ENCODE assay signal across 9 cellular contexts in the genomic region with DNA sequence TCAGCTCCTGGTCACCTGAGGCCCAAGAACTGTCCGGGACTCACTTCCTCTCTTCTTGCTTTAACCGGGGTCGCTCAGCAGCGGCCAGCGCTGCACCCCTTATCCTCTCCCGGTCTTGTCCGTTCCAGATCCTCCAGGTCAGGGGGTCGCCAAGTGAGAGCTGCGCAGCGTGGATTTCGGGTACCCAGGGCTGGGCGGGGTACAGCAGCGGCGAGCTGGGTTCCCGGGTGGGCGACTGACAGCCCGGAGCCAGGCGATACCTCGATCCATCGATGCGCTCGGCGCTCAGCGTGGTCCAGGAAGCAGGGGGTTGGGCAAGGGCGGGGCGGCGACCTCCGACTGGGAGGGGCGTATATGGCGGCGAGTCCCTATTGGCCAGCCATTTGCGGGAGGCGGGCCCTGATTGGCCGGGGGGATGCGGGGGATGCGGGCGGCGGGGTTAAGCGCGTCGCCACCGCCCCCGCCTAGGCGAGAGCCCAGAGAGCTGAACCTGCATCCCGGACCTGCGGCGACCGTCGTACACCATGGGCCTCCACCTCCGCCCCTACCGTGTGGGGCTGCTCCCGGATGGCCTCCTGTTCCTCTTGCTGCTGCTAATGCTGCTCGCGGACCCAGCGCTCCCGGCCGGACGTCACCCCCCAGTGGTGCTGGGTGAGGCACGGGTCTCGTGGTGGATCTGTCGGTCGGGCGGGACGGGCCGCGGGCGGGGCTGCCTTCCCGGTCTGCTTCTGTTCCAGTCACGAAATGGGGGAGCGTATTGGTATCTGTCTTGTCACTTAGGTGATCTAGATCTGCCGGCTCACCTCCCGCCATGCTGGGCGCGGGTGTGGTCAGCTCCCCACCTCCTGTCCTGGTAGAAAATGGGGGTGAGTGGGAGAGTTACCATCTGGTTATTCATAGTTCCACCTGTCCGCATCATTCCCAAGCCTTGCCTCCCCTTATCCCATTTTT. TPM values are rescaled to one million over a fixed set of nuclear protein-coding genes. Genes with fewer than 3 reads are reported as not detected.
DNase-seq lines count a peak whose midpoint lies in the region; ATAC-seq, FAIRE-seq and TF ChIP-seq lines count a peak whose summit lies in the region.
"Had no signal": no experiment of that assay in that cellular context is flagged by ENCODE, and none has a peak within 500 bp of the region (broad histone marks: within the 10 kb centered on the region; RNA-seq: fewer than 3 reads in every experiment).

A gene with protein sequence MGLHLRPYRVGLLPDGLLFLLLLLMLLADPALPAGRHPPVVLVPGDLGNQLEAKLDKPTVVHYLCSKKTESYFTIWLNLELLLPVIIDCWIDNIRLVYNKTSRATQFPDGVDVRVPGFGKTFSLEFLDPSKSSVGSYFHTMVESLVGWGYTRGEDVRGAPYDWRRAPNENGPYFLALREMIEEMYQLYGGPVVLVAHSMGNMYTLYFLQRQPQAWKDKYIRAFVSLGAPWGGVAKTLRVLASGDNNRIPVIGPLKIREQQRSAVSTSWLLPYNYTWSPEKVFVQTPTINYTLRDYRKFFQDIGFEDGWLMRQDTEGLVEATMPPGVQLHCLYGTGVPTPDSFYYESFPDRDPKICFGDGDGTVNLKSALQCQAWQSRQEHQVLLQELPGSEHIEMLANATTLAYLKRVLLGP (plus strand): TSS at position 471 of the 951 bp plus-strand sequence. CDS start 54 bp downstream, at position 525.

- no peaks in the 10 kb centered on the region; a peak in 1 of 5 replicates for H3K27me3 ChIP-seq in HepG2 (ENCODE audit: control insufficient read depth in 1 of 2, insufficient read depth in 2 of 2, low read length in 2 of 2)

- in situ Hi-C loops in HepG2 (cut with HindIII; ENCODE audit: extremely low pct_ligation_motif_present, low pct_unique_long_range_greater_than_20kb) = no loop called here

- H3K9me3 Mint-ChIP-seq in activated CD4-positive, alpha-beta T cell treated with anti-CD3 and anti-CD28 coated beads, Interleukin-2, amount 10 ng/mL, durations not matched to agents 7 days and 5 days = no peaks in the 10 kb centered on the region
- no peaks in the 10 kb centered on the region for H3K9me3 Mint-ChIP-seq in dendritic cell treated with granulocyte-macrophage colony-stimulating factor and Interleukin-4, amounts not matched to agents 40 ng/mL and 50 ng/mL, for 4 days

- no peaks in the 10 kb centered on the region for H4K20me1 ChIP-seq in HepG2 (ENCODE audit: insufficient read depth, low read length)

- ATAC-seq in GM18909 (IDR thresholded peaks at IDR 0.05; ENCODE audit: poor library complexity, unreplicated experiment) (peak; percentile 83), HG03139 (IDR thresholded peaks at IDR 0.05; ENCODE audit: unreplicated experiment) (peak; percentile 79), HepG2 (peak; percentile 90)

- no peak within 1 kb of the TSS for H3K27ac ChIP-seq in HepG2 (ENCODE audit: extremely low read length, insufficient read depth, low read length)

- intact Hi-C loops in dendritic cell treated with granulocyte-macrophage colony-stimulating factor and Interleukin-4, amounts not matched to agents 40 ng/mL and 50 ng/mL, for 4 days (cut with micrococcal nuclease) = loop anchor here (1.0 to 5.0 kb wide), 2 partner anchors 8 to 67 kb away; a partner anchor contains a TSS
- intact Hi-C loops in HepG2 (cut with micrococcal nuclease; ENCODE audit: unreplicated experiment) = loop anchor here (1.0 kb wide), 1 partner anchor 8 kb away; no protein-coding TSS in a partner anchor

- peak within 1 kb of the TSS; percentile 46 for H2AFZ ChIP-seq in HepG2 (ENCODE audit: low read length)

- H3K4me1 Mint-ChIP-seq in activated CD4-positive, alpha-beta T cell treated with anti-CD3 and anti-CD28 coated beads, Interleukin-2, amount 10 ng/mL, durations not matched to agents 7 days and 5 days = peaks cover 19% of the 10 kb centered on the region
- H3K4me1 Mint-ChIP-seq in dendritic cell treated with granulocyte-macrophage colony-stimulating factor and Interleukin-4, amounts not matched to agents 40 ng/mL and 50 ng/mL, for 4 days (ENCODE audit: low read depth) = peaks cover 64% of the 10 kb centered on the region

- peaks cover 59% of the 10 kb centered on the region for H3K4me1 ChIP-seq in HepG2 (ENCODE audit: insufficient read depth, low read length)

- peak within 1 kb of the TSS; percentile 83 for H3K27ac Mint-ChIP-seq in activated CD4-positive, alpha-beta T cell treated with anti-CD3 and anti-CD28 coated beads, Interleukin-2, amount 10 ng/mL, durations not matched to agents 7 days and 5 days
- H3K27ac Mint-ChIP-seq in dendritic cell treated with granulocyte-macrophage colony-stimulating factor and Interleukin-4, amounts not matched to agents 40 ng/mL and 50 ng/mL, for 4 days = peak within 1 kb of the TSS; percentile 88

- H3K36me3 ChIP-seq in HepG2 (replicated peaks in 1 of 2; ENCODE audit: control insufficient read depth in 1 of 2, insufficient read depth in 2 of 2, low read length in 2 of 2) = peaks cover 4 to 8% of the 10 kb centered on the region in 2 experiments; a peak in 4 of 5 replicates

- peak; percentile 54 for FAIRE-seq in HepG2 (lab: Jason Lieb, UNC)
- FAIRE-seq: endometrium had no signal

- DNase-seq in AG20443 (ENCODE audit: low spot score) (peak; percentile 98), NCI-H510A treated with DMSO at 0.1 percent for 48 hours (lab: John Stamatoyannopoulos, UW) (peak; percentile 71), HepG2 (ENCODE audit: low spot score) (peak; percentile 87)
- peak; percentile 95 for DNase-seq in activated CD4-positive, alpha-beta T cell treated with anti-CD3 and anti-CD28 coated beads, Interleukin-2, amount 10 ng/mL, durations not matched to agents 7 days and 5 days
- DNase-seq in stimulated activated CD4-positive, alpha-beta T cell treated with anti-CD3 and anti-CD28 coated beads, Interleukin-2, amount 100 ng/mL, for 4 hours (ENCODE audit: low read depth) = peak; percentile 95

- peak within 1 kb of the TSS; percentile 72 for H3K9ac ChIP-seq in HepG2 (ENCODE audit: insufficient read depth, low read depth, low read length)

- H3K4me3 Mint-ChIP-seq in activated CD4-positive, alpha-beta T cell treated with anti-CD3 and anti-CD28 coated beads, Interleukin-2, amount 10 ng/mL, durations not matched to agents 7 days and 5 days = peak within 1 kb of the TSS; percentile 92
- peak within 1 kb of the TSS; percentile 95 for H3K4me3 Mint-ChIP-seq in dendritic cell treated with granulocyte-macrophage colony-stimulating factor and Interleukin-4, amounts not matched to agents 40 ng/mL and 50 ng/mL, for 4 days

- H3K4me3 ChIP-seq in HepG2 (replicated peaks in 1 of 3; ENCODE audit: insufficient read depth in 1 of 3, low read depth in 2 of 3, low read length in 3 of 3) = peak within 1 kb of the TSS; percentile 85 to 97 (median 89)

- peak within 1 kb of the TSS; percentile 89 for H3K4me2 ChIP-seq in HepG2 (ENCODE audit: low read depth, low read length)

- no peaks in the 10 kb centered on the region for H3K27me3 Mint-ChIP-seq in activated CD4-positive, alpha-beta T cell treated with anti-CD3 and anti-CD28 coated beads, Interleukin-2, amount 10 ng/mL, durations not matched to agents 7 days and 5 days
- no peaks in the 10 kb centered on the region for H3K27me3 Mint-ChIP-seq in dendritic cell treated with granulocyte-macrophage colony-stimulating factor and Interleukin-4, amounts not matched to agents 40 ng/mL and 50 ng/mL, for 4 days

- TF ChIP-seq EP300 in HepG2 (IDR thresholded peaks at IDR 0.05; ENCODE audit: low read depth in 2 of 2, low read length in 2 of 2) (0 out of 4 replicates have a peak, but pooled peaks of 1 of the 2 experiments have one; percentile 23), HepG2 (CRISPR knock-in tag; IDR thresholded peaks at IDR 0.05; ENCODE audit: borderline replicate concordance) (no peak)

- peak in 1 of 2 experiments; percentile 59; a peak in 1 of 4 replicates for TF ChIP-seq POLR2A in HepG2 (IDR thresholded peaks at IDR 0.05; ENCODE audit: insufficient read depth in 1 of 2, low read depth in 2 of 2, low read length in 2 of 2)

- peaks cover 2% of the 10 kb centered on the region for H3K36me3 Mint-ChIP-seq in activated CD4-positive, alpha-beta T cell treated with anti-CD3 and anti-CD28 coated beads, Interleukin-2, amount 10 ng/mL, durations not matched to agents 7 days and 5 days (ENCODE audit: low read depth)
- H3K36me3 Mint-ChIP-seq in dendritic cell treated with granulocyte-macrophage colony-stimulating factor and Interleukin-4, amounts not matched to agents 40 ng/mL and 50 ng/mL, for 4 days (ENCODE audit: low read depth) = peaks cover 34% of the 10 kb centered on the region

- WGBS in HepG2 (ENCODE audit: low lambda C conversion rate) = 4% methylated on average over 10 of the region's 75 CpGs

- TF ChIP-seq RAD21 in HepG2 (CRISPR knock-in tag; IDR thresholded peaks at IDR 0.05) = 0 out of 2 replicates have a peak, but pooled peaks have one; percentile 12

- TF ChIP-seq CTCF in HepG2 (CRISPR knock-in tag; IDR thresholded peaks at IDR 0.05) = peak; percentile 17; the same call in 1 of the 2 replicates

- POLR2A ChIA-PET in activated CD4-positive, alpha-beta T cell treated with anti-CD3 and anti-CD28 coated beads, Interleukin-2, amount 10 ng/mL, durations not matched to agents 7 days and 5 days (lab: Charles Lee) = interaction anchor here (0.5 kb wide), 1 partner anchor 16 kb away, joined by 3 read pairs; no protein-coding TSS in a partner anchor
- POLR2A ChIA-PET in HepG2 (lab: Yijun Ruan, JAX) = interaction anchor here (0.5 to 2.9 kb wide), 12 partner anchors 8 to 162 kb away, joined by 3 to 23 read pairs (median 4); a partner anchor contains a TSS

- no peaks in the 10 kb centered on the region for H3K79me2 ChIP-seq in HepG2 (ENCODE audit: insufficient read depth, low read length)

- no TSS peak for BruUV-seq in HepG2 (replicated peaks; lab: Mats Ljungman, UMichigan)

- H3K9me3 ChIP-seq in HepG2 (ENCODE audit: low read length) = no peaks in the 10 kb centered on the region

- CTCF ChIA-PET in activated CD4-positive, alpha-beta T cell treated with anti-CD3 and anti-CD28 coated beads, Interleukin-2, amount 10 ng/mL, durations not matched to agents 7 days and 5 days (lab: Charles Lee) = interaction anchor here (0.6 to 3.3 kb wide), 10 partner anchors 15 to 1386 kb away, joined by 3 to 21 read pairs (median 4); a partner anchor contains a TSS
- CTCF ChIA-PET in HepG2 (lab: Yijun Ruan, JAX; ENCODE audit: low intra/inter-chr PET ratio, low total read pairs) = no interaction called here

RNA-seq across cellular contexts. Expression of the gene that starts here (rescaled TPM):
- 10 to 100 TPM in 1 of 2 experiments, 1 to 10 TPM in 1; 8.4 to 10.1 TPM for total RNA-seq in activated CD4-positive, alpha-beta T cell treated with anti-CD3 and anti-CD28 coated beads, Interleukin-2, amount 10 ng/mL, durations not matched to agents 7 days and 5 days
- 9.9 and 14.4 TPM in 2 replicates for total RNA-seq in HepG2 (2016; rRNA removed; fragmentation: Illumina TruSeq; extraction: Trizol)
- total RNA-seq in HepG2 (2016; cell fraction: cytosol; rRNA removed; fragmentation: Illumina TruSeq; extraction: Trizol; ENCODE audit: low read depth) = 1.6 and 1.9 TPM in 2 replicates
- total RNA-seq in HepG2 (2016; cell fraction: insoluble cytoplasmic fraction; rRNA removed; fragmentation: Illumina TruSeq; extraction: Trizol) = 8.0 and 15.5 TPM in 2 replicates
- 4.8 and 5.1 TPM in 2 replicates for total RNA-seq in HepG2 (2016; cell fraction: membrane; rRNA removed; fragmentation: Illumina TruSeq; extraction: Trizol)
- 16.6 and 20.9 TPM in 2 replicates for total RNA-seq in HepG2 (2016; cell fraction: nucleus; rRNA removed; fragmentation: Illumina TruSeq; extraction: Trizol)
- polyA plus RNA-seq in HepG2 (2011; rRNA removed) = 23.7 and 30.2 TPM in 2 replicates
- polyA plus RNA-seq in HepG2 (2011; cell fraction: cytosol; rRNA removed) = 18.0 and 24.3 TPM in 2 replicates
- polyA plus RNA-seq in HepG2 (2011; cell fraction: nucleus; rRNA removed) = 25.8 and 28.3 TPM in 2 replicates
- polyA plus RNA-seq in HepG2 (2012) = 14.5 and 15.3 TPM in 2 replicates
- 1.2 and 1.8 TPM in 2 replicates for polyA plus RNA-seq in HepG2 (2016; cell fraction: cytosol; fragmentation: Illumina TruSeq; extraction: Trizol; ENCODE audit: low read depth)
- 8.4 and 8.8 TPM in 2 replicates for polyA plus RNA-seq in HepG2 (2016; cell fraction: insoluble cytoplasmic fraction; fragmentation: Illumina TruSeq; extraction: Trizol; ENCODE audit: low read depth)
- polyA plus RNA-seq in HepG2 (2016; cell fraction: membrane; fragmentation: Illumina TruSeq; extraction: Trizol; ENCODE audit: low read depth) = 2.6 and 3.5 TPM in 2 replicates
- polyA plus RNA-seq in HepG2 (2016; cell fraction: nucleus; fragmentation: Illumina TruSeq; extraction: Trizol; ENCODE audit: insufficient read depth, low read depth) = 29.5 and 29.9 TPM in 2 replicates
- 18.7 and 48.3 TPM in 2 replicates for polyA minus RNA-seq in HepG2 (2011; rRNA and poly(A)+ RNA removed; ENCODE audit: low replicate concordance)
- polyA minus RNA-seq in HepG2 (2011; cell fraction: cytosol; rRNA and poly(A)+ RNA removed) = 13.9 and 15.8 TPM in 2 replicates
- 5.9 and 8.5 TPM in 2 replicates for polyA minus RNA-seq in HepG2 (2011; cell fraction: nucleus; rRNA and poly(A)+ RNA removed)
